Comparison of ENCODE assay signal across 2 cellular contexts in the genomic region with DNA sequence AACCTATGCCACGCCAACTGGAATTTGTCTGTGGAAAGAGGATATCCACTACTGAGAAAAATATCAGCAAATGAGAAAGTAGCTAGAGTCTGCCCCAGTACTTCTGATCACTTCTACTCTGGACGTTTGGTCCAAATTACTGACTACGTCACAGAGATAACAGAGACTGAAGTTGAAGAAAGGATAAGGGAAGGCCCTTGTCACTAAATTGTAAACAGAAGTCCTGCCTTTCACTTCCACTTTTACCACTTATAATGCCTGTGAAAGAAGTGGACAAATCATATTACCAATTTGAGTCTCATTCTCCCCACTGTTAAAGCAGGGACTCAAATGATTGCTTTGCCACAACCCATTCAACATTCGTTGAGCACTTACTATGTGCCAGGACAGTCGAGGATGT.
TF ChIP-seq lines count a peak whose summit lies in the region.

No MANE protein-coding gene starts in this region.

TF ChIP-seq in SK-N-SH, 30 proteins besides CTCF, POLR2A, EP300 and RAD21 (continued from another document):
- no peak for TF ChIP-seq REST (IDR thresholded peaks at IDR 0.05; ENCODE audit: low read depth, low read length)
- TF ChIP-seq GABPA (IDR thresholded peaks at IDR 0.05; ENCODE audit: low read depth), result no peak
- TF ChIP-seq POLR2AphosphoS5 (IDR thresholded peaks at IDR 0.05; ENCODE audit: low read depth, low read length), result no peak
- no peak for TF ChIP-seq TAF1 (IDR thresholded peaks at IDR 0.05; ENCODE audit: borderline replicate concordance, low read depth, low read length)
- no peak for TF ChIP-seq NRF1 (IDR thresholded peaks at IDR 0.05; ENCODE audit: low read depth, low read length)

TF ChIP-seq in SK-N-SH treated with all-trans-retinoic acid at 6 μM for 48 hours, 23 proteins besides CTCF, POLR2A, EP300 and RAD21 (continued from another document):
- no peak for TF ChIP-seq TSHZ2 (CRISPR knock-in tag; IDR thresholded peaks at IDR 0.05)
- TF ChIP-seq GLIS3 (CRISPR knock-in tag; IDR thresholded peaks at IDR 0.05), result no peak
- TF ChIP-seq ESRRG (CRISPR knock-in tag; IDR thresholded peaks at IDR 0.05), result no peak
- no peak for TF ChIP-seq TCF4 (CRISPR knock-in tag; IDR thresholded peaks at IDR 0.05; ENCODE audit: borderline replicate concordance)
- TF ChIP-seq SNAI2 (CRISPR knock-in tag; IDR thresholded peaks at IDR 0.05), result no peak
- TF ChIP-seq ZC3H10 (CRISPR knock-in tag; IDR thresholded peaks at IDR 0.05), result no peak
- TF ChIP-seq TOX (CRISPR knock-in tag; IDR thresholded peaks at IDR 0.05; ENCODE audit: borderline replicate concordance), result no peak
- no peak for TF ChIP-seq ZFP3 (CRISPR knock-in tag; IDR thresholded peaks at IDR 0.05)
